In genomic region chr4:2462218-2462991, GRCh38 we compare ENCODE assay signal across 8 cellular contexts. TPM values are rescaled to one million over a fixed set of nuclear protein-coding genes. Genes with fewer than 3 reads are reported as not detected.
A peak's percentile ranks its signal among the peaks of the same experiment; 100 is the strongest.
DNase-seq lines count a peak whose midpoint lies in the region; ATAC-seq and TF ChIP-seq lines count a peak whose summit lies in the region.

No MANE protein-coding gene starts in this region.

- peak; percentile 88 for ATAC-seq in HG02759 (IDR thresholded peaks at IDR 0.05; ENCODE audit: unreplicated experiment)
- peak; percentile 96 for ATAC-seq in left lobe of liver

- no peaks in the 10 kb centered on the region for H3K9me3 Mint-ChIP-seq in activated CD4-positive, alpha-beta T cell treated with anti-CD3 and anti-CD28 coated beads, Interleukin-2, amount 10 ng/mL, durations not matched to agents 24 days and 14 days

- DNase-seq in DMS 273 (lab: John Stamatoyannopoulos, UW; ENCODE audit: unreplicated experiment), result peak; percentile 85
- no peak for DNase-seq in DMS 273 treated with DMSO at 0.1 percent for 48 hours (lab: John Stamatoyannopoulos, UW)
- DNase-seq in NCI-H1694 (lab: John Stamatoyannopoulos, UW), result peak; percentile 10
- peak; percentile 91 for DNase-seq in activated CD4-positive, alpha-beta T cell treated with anti-CD3 and anti-CD28 coated beads, Interleukin-2, amount 10 ng/mL, durations not matched to agents 24 days and 14 days
- no peak for DNase-seq in coronary artery (ENCODE audit: low spot score)
- peak; percentile 67 for DNase-seq in left lobe of liver (ENCODE audit: low spot score)
- DNase-seq in stimulated activated CD4-positive, alpha-beta T cell treated with anti-CD3 and anti-CD28 coated beads, Interleukin-1b, Interleukin-23, amount 100 ng/mL, for 48 hours, result peak; percentile 48

- H3K27me3 Mint-ChIP-seq in activated CD4-positive, alpha-beta T cell treated with anti-CD3 and anti-CD28 coated beads, Interleukin-2, amount 10 ng/mL, durations not matched to agents 24 days and 14 days, result peaks cover 17% of the 10 kb centered on the region

- intact Hi-C loops in activated CD4-positive, alpha-beta T cell treated with anti-CD3 and anti-CD28 coated beads, Interleukin-2, amount 10 ng/mL, durations not matched to agents 24 days and 14 days (cut with micrococcal nuclease), result no loop called here

- peaks cover 9% of the 10 kb centered on the region for H3K4me1 Mint-ChIP-seq in activated CD4-positive, alpha-beta T cell treated with anti-CD3 and anti-CD28 coated beads, Interleukin-2, amount 10 ng/mL, durations not matched to agents 24 days and 14 days

- H3K4me3 Mint-ChIP-seq in activated CD4-positive, alpha-beta T cell treated with anti-CD3 and anti-CD28 coated beads, Interleukin-2, amount 10 ng/mL, durations not matched to agents 24 days and 14 days, result peak overlapping the region; percentile 77

- H3K36me3 Mint-ChIP-seq in activated CD4-positive, alpha-beta T cell treated with anti-CD3 and anti-CD28 coated beads, Interleukin-2, amount 10 ng/mL, durations not matched to agents 24 days and 14 days (ENCODE audit: low read depth), result no peaks in the 10 kb centered on the region

- peak overlapping the region in 1 of 2 donors; percentile 60 for H3K27ac ChIP-seq in coronary artery

- H3K4me3 ChIP-seq in coronary artery, result peak overlapping the region; percentile 77

- TF ChIP-seq CTCF in coronary artery (IDR thresholded peaks at IDR 0.05), result peak; percentile 48

- peak overlapping the region; percentile 76 for H3K27ac Mint-ChIP-seq in activated CD4-positive, alpha-beta T cell treated with anti-CD3 and anti-CD28 coated beads, Interleukin-2, amount 10 ng/mL, durations not matched to agents 24 days and 14 days

RNA-seq across cellular contexts. Expression of gene RNF4, which starts 6.5 kb away (rescaled TPM):
- total RNA-seq in activated CD4-positive, alpha-beta T cell treated with anti-CD3 and anti-CD28 coated beads, Interleukin-2, amount 10 ng/mL, durations not matched to agents 24 days and 14 days, result 94.8 and 95.4 TPM in 2 replicates
- total RNA-seq in left lobe of liver, result 16.7 TPM

RNA-seq across cellular contexts. Expression of gene CFAP99, which starts 43.6 kb away (rescaled TPM):
- total RNA-seq in activated CD4-positive, alpha-beta T cell treated with anti-CD3 and anti-CD28 coated beads, Interleukin-2, amount 10 ng/mL, durations not matched to agents 24 days and 14 days, result not detected in 2 replicates
- 1.3 TPM for total RNA-seq in left lobe of liver

RNA-seq across cellular contexts. Expression of gene ZFYVE28, which starts 44.0 kb away (rescaled TPM):
- total RNA-seq in activated CD4-positive, alpha-beta T cell treated with anti-CD3 and anti-CD28 coated beads, Interleukin-2, amount 10 ng/mL, durations not matched to agents 24 days and 14 days, result 4.4 and 4.7 TPM in 2 replicates
- total RNA-seq in left lobe of liver, result 12.7 TPM

Comparison
In these comparisons a context has a peak if more than half of its experiments do, and no peak if none do; other contexts are left out.
1. DNase-seq: peak in DMS 273 (single experiment), NCI-H1694 (single experiment), activated CD4-positive, alpha-beta T cell treated with anti-CD3 and anti-CD28 coated beads, Interleukin-2, amount 10 ng/mL, durations not matched to agents 24 days and 14 days (single experiment), left lobe of liver (single experiment) and stimulated activated CD4-positive, alpha-beta T cell treated with anti-CD3 and anti-CD28 coated beads, Interleukin-1b, Interleukin-23, amount 100 ng/mL, for 48 hours (single experiment); none in DMS 273 treated with DMSO at 0.1 percent for 48 hours (single experiment) and coronary artery (single experiment).